1 cellular context compared by ENCODE assay signal in genomic region chr17:46822388-46822921, GRCh38.
TF ChIP-seq lines count a peak whose summit lies in the region.

No MANE protein-coding gene starts in this region.

TF ChIP-seq in HepG2, 621 proteins besides CTCF, POLR2A, EP300 and RAD21 (continued from another document and continues in another):
- TF ChIP-seq ZSCAN20 (CRISPR knock-in tag; IDR thresholded peaks at IDR 0.05; ENCODE audit: borderline replicate concordance) = no peak
- no peak for TF ChIP-seq SUZ12 (IDR thresholded peaks at IDR 0.05; ENCODE audit: low read depth, low read length)
- no peak for TF ChIP-seq GFI1 (CRISPR knock-in tag; IDR thresholded peaks at IDR 0.05; ENCODE audit: borderline replicate concordance)
- no peak for TF ChIP-seq FLYWCH1 (CRISPR knock-in tag; IDR thresholded peaks at IDR 0.05)
- no peak for TF ChIP-seq ZNF383 (CRISPR knock-in tag; IDR thresholded peaks at IDR 0.05; ENCODE audit: borderline replicate concordance)
- no peak for TF ChIP-seq SRSF9 (IDR thresholded peaks at IDR 0.05; ENCODE audit: borderline replicate concordance, insufficient read depth, low read depth, low read length, poor library complexity, severe bottlenecking)
- peak; percentile 89 for TF ChIP-seq KDM1A (CRISPR knock-in tag; IDR thresholded peaks at IDR 0.05)
- TF ChIP-seq ZNF563 (CRISPR knock-in tag; IDR thresholded peaks at IDR 0.05) = peak; percentile 57; the same call in 1 of the 2 replicates
- no peak for TF ChIP-seq ZNF552 (CRISPR knock-in tag; IDR thresholded peaks at IDR 0.05; ENCODE audit: borderline replicate concordance)
- TF ChIP-seq ETV6 (CRISPR knock-in tag; conservative IDR thresholded peaks at IDR 0.05) = no peak
- peak; percentile 35 for TF ChIP-seq AGO1 (IDR thresholded peaks at IDR 0.05; ENCODE audit: low read depth, low read length, poor library complexity, severe bottlenecking)
- no peak for TF ChIP-seq BHLHE40 (IDR thresholded peaks at IDR 0.05; ENCODE audit: low read length)
- no peak for TF ChIP-seq HNF4A (CRISPR knock-in tag; IDR thresholded peaks at IDR 0.05)
- no peak for TF ChIP-seq ZNF292 (CRISPR knock-in tag; IDR thresholded peaks at IDR 0.05; ENCODE audit: borderline replicate concordance, low read depth)
- no peak for TF ChIP-seq REXO4 (CRISPR knock-in tag; IDR thresholded peaks at IDR 0.05; ENCODE audit: borderline replicate concordance)
- no peak for TF ChIP-seq ZBTB10 (CRISPR knock-in tag; IDR thresholded peaks at IDR 0.05; ENCODE audit: borderline replicate concordance)
- TF ChIP-seq THAP7 (CRISPR knock-in tag; IDR thresholded peaks at IDR 0.05) = no peak
- no peak for TF ChIP-seq SATB2 (CRISPR knock-in tag; IDR thresholded peaks at IDR 0.05)
- TF ChIP-seq SNAPC5 (CRISPR knock-in tag; IDR thresholded peaks at IDR 0.05; ENCODE audit: borderline replicate concordance) = no peak
- TF ChIP-seq ZFP36L1 (CRISPR knock-in tag; IDR thresholded peaks at IDR 0.05) = no peak
- TF ChIP-seq TIGD3 (CRISPR knock-in tag; IDR thresholded peaks at IDR 0.05; ENCODE audit: borderline replicate concordance) = no peak
- no peak for TF ChIP-seq CSRNP1 (CRISPR knock-in tag; IDR thresholded peaks at IDR 0.05)
- 0 out of 2 replicates have a peak, but pooled peaks have one; percentile 31 for TF ChIP-seq ZNF619 (CRISPR knock-in tag; IDR thresholded peaks at IDR 0.05)
- no peak for TF ChIP-seq TFE3 (CRISPR knock-in tag; IDR thresholded peaks at IDR 0.05)
- TF ChIP-seq ZFAT (CRISPR knock-in tag; conservative IDR thresholded peaks at IDR 0.05) = no peak
- TF ChIP-seq ZBTB1 (CRISPR knock-in tag; IDR thresholded peaks at IDR 0.05; ENCODE audit: borderline replicate concordance) = no peak
- TF ChIP-seq HOXD1 (CRISPR knock-in tag; IDR thresholded peaks at IDR 0.05) = no peak
- no peak for TF ChIP-seq ZNF414 (CRISPR knock-in tag; IDR thresholded peaks at IDR 0.05)
- TF ChIP-seq DNMT1 (CRISPR knock-in tag; IDR thresholded peaks at IDR 0.05) = no peak
- TF ChIP-seq STAT5B (CRISPR knock-in tag; IDR thresholded peaks at IDR 0.05) = no peak
- TF ChIP-seq MED13 (CRISPR knock-in tag; IDR thresholded peaks at IDR 0.05) = no peak
- TF ChIP-seq CREB3 (CRISPR knock-in tag; IDR thresholded peaks at IDR 0.05) = no peak
- TF ChIP-seq DRAP1 (CRISPR knock-in tag; IDR thresholded peaks at IDR 0.05) = no peak
- TF ChIP-seq HDAC6 (IDR thresholded peaks at IDR 0.05; ENCODE audit: low read depth, low read length) = no peak
- no peak for TF ChIP-seq ZNF746 (CRISPR knock-in tag; IDR thresholded peaks at IDR 0.05)
- TF ChIP-seq ZSCAN30 (CRISPR knock-in tag; IDR thresholded peaks at IDR 0.05) = no peak
- TF ChIP-seq ZNF496 (CRISPR knock-in tag; IDR thresholded peaks at IDR 0.05; ENCODE audit: insufficient replicate concordance) = no peak
- no peak for TF ChIP-seq GMEB2 (CRISPR knock-in tag; IDR thresholded peaks at IDR 0.05; ENCODE audit: low read depth)
- no peak for TF ChIP-seq PITX1 (CRISPR knock-in tag; IDR thresholded peaks at IDR 0.05)
- TF ChIP-seq LRRFIP1 (CRISPR knock-in tag; conservative IDR thresholded peaks at IDR 0.05) = no peak
- TF ChIP-seq NFIB (CRISPR knock-in tag; IDR thresholded peaks at IDR 0.05; ENCODE audit: borderline replicate concordance) = no peak
- no peak for TF ChIP-seq SAP130 (CRISPR knock-in tag; IDR thresholded peaks at IDR 0.05; ENCODE audit: low read depth)
- TF ChIP-seq ZNF280D (CRISPR knock-in tag; IDR thresholded peaks at IDR 0.05) = 0 out of 2 replicates have a peak, but pooled peaks have one; percentile 63
- no peak for TF ChIP-seq CBX5 (CRISPR knock-in tag; IDR thresholded peaks at IDR 0.05; ENCODE audit: borderline replicate concordance)
- no peak for TF ChIP-seq RBAK (CRISPR knock-in tag; IDR thresholded peaks at IDR 0.05)
- no peak for TF ChIP-seq MAX (IDR thresholded peaks at IDR 0.05)
- TF ChIP-seq PHF21A (CRISPR knock-in tag; IDR thresholded peaks at IDR 0.05) = no peak
